Comparison of ENCODE assay signal across 1 cellular context in the genomic region with DNA sequence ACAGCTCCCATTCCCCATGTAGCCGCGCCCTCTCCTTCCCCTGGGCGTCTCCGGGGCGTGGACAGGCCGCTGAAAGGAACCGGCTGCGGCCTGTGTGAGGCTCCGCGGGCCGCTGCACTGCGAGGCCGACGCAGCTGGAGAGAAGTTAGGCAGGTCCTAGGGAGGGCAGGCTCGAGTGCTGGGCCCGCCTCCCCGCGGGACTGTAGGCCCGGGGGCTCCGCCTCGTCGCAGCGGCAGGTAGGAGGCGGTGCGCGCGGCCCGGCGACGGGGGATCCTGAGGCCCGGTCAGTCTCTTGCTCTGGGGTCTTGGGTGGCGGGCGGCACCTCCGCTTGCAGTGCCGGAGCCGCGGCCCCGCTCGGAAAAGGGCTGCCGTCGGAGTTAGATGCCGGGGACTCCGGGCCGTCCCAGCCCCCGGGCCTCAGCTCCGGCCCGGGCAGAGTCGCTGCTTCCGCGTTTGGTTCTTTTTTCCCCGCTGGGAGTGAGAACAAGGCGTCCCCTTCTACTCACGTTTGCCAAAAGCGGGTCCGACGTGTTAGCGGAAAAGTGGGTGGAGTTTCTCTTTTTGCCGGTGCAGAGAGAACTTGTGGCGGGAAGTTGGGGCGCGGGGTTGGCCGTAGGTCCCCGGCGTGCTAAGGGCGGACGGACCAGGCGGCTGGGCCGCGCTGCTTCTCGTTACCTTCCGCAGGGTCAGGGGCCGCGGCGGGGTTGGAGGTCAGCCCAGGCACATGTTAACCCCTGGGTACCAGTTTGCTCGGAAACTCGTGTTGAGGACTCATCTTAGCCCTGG.
TF ChIP-seq lines count a peak whose summit lies in the region.

Gene VRK2 (plus strand): TSS at position 222 of the 788 bp plus-strand sequence. CDS start 2,026 bp downstream, outside the sequence.

TF ChIP-seq in WTC11, 78 proteins besides CTCF, POLR2A, EP300 and RAD21 (continued from another document):
- TF ChIP-seq HMGXB4 (CRISPR knock-in tag; IDR thresholded peaks at IDR 0.05) (peak; percentile 99), ESRRA (CRISPR knock-in tag; IDR thresholded peaks at IDR 0.05; ENCODE audit: borderline replicate concordance) (peak; percentile 76; the same call in 1 of the 2 replicates), GABPB1 (CRISPR knock-in tag; IDR thresholded peaks at IDR 0.05) (peak; percentile 83), CREM (CRISPR knock-in tag; IDR thresholded peaks at IDR 0.05) (peak; percentile 30; the same call in 1 of the 2 replicates), ZBTB21 (CRISPR knock-in tag; IDR thresholded peaks at IDR 0.05; ENCODE audit: borderline replicate concordance) (peak; percentile 67; the same call in 1 of the 2 replicates), SMAD3 (CRISPR knock-in tag; IDR thresholded peaks at IDR 0.05; ENCODE audit: borderline replicate concordance) (peak; percentile 22; the same call in 1 of the 2 replicates), TEAD1 (CRISPR knock-in tag; IDR thresholded peaks at IDR 0.05) (peak; percentile 84), ZNF138 (CRISPR knock-in tag; conservative IDR thresholded peaks at IDR 0.05) (no peak; the same call in 1 of the 2 replicates), JUN (CRISPR knock-in tag; IDR thresholded peaks at IDR 0.05) (0 out of 2 replicates have a peak, but pooled peaks have one; percentile 61), ETV6 (CRISPR knock-in tag; IDR thresholded peaks at IDR 0.05) (peak; percentile 59), NR2C2 (CRISPR knock-in tag; IDR thresholded peaks at IDR 0.05) (peak; percentile 86; the same call in 1 of the 2 replicates), ZNF532 (CRISPR knock-in tag; IDR thresholded peaks at IDR 0.05; ENCODE audit: borderline replicate concordance) (peak; percentile 96; the same call in 1 of the 2 replicates), NFATC4 (CRISPR knock-in tag; IDR thresholded peaks at IDR 0.05) (no peak), TEAD4 (CRISPR knock-in tag; IDR thresholded peaks at IDR 0.05) (peak; percentile 63; the same call in 1 of the 2 replicates), CREB1 (CRISPR knock-in tag; IDR thresholded peaks at IDR 0.05) (peak; percentile 60; the same call in 1 of the 2 replicates), PREB (CRISPR knock-in tag; IDR thresholded peaks at IDR 0.05; ENCODE audit: borderline replicate concordance) (peak; percentile 17; the same call in 1 of the 2 replicates), PRRX2 (CRISPR knock-in tag; IDR thresholded peaks at IDR 0.05) (peak; percentile 42), TCF7 (CRISPR knock-in tag; IDR thresholded peaks at IDR 0.05; ENCODE audit: low read depth) (no peak), EMX1 (CRISPR knock-in tag; IDR thresholded peaks at IDR 0.05) (0 out of 2 replicates have a peak, but pooled peaks have one; percentile 53)
- TF ChIP-seq, protein P1, sequence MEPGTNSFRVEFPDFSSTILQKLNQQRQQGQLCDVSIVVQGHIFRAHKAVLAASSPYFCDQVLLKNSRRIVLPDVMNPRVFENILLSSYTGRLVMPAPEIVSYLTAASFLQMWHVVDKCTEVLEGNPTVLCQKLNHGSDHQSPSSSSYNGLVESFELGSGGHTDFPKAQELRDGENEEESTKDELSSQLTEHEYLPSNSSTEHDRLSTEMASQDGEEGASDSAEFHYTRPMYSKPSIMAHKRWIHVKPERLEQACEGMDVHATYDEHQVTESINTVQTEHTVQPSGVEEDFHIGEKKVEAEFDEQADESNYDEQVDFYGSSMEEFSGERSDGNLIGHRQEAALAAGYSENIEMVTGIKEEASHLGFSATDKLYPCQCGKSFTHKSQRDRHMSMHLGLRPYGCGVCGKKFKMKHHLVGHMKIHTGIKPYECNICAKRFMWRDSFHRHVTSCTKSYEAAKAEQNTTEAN (CRISPR knock-in tag; IDR thresholded peaks at IDR 0.05): 0 out of 2 replicates have a peak, but pooled peaks have one; percentile 60
- TF ChIP-seq, protein P2, sequence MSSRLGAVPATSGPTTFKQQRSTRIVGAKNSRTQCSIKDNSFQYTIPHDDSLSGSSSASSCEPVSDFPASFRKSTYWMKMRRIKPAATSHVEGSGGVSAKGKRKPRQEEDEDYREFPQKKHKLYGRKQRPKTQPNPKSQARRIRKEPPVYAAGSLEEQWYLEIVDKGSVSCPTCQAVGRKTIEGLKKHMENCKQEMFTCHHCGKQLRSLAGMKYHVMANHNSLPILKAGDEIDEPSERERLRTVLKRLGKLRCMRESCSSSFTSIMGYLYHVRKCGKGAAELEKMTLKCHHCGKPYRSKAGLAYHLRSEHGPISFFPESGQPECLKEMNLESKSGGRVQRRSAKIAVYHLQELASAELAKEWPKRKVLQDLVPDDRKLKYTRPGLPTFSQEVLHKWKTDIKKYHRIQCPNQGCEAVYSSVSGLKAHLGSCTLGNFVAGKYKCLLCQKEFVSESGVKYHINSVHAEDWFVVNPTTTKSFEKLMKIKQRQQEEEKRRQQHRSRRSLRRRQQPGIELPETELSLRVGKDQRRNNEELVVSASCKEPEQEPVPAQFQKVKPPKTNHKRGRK (CRISPR knock-in tag; IDR thresholded peaks at IDR 0.05; ENCODE audit: borderline replicate concordance): no peak
- TF ChIP-seq, protein P3, sequence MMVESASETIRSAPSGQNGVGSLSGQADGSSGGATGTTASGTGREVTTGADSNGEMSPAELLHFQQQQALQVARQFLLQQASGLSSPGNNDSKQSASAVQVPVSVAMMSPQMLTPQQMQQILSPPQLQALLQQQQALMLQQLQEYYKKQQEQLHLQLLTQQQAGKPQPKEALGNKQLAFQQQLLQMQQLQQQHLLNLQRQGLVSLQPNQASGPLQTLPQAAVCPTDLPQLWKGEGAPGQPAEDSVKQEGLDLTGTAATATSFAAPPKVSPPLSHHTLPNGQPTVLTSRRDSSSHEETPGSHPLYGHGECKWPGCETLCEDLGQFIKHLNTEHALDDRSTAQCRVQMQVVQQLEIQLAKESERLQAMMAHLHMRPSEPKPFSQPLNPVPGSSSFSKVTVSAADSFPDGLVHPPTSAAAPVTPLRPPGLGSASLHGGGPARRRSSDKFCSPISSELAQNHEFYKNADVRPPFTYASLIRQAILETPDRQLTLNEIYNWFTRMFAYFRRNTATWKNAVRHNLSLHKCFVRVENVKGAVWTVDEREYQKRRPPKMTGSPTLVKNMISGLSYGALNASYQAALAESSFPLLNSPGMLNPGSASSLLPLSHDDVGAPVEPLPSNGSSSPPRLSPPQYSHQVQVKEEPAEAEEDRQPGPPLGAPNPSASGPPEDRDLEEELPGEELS (CRISPR knock-in tag; IDR thresholded peaks at IDR 0.05): peak; percentile 77
- TF ChIP-seq, protein P4, sequence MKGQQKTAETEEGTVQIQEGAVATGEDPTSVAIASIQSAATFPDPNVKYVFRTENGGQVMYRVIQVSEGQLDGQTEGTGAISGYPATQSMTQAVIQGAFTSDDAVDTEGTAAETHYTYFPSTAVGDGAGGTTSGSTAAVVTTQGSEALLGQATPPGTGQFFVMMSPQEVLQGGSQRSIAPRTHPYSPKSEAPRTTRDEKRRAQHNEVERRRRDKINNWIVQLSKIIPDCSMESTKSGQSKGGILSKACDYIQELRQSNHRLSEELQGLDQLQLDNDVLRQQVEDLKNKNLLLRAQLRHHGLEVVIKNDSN (CRISPR knock-in tag; IDR thresholded peaks at IDR 0.05): peak; percentile 47
- TF ChIP-seq, protein P5, sequence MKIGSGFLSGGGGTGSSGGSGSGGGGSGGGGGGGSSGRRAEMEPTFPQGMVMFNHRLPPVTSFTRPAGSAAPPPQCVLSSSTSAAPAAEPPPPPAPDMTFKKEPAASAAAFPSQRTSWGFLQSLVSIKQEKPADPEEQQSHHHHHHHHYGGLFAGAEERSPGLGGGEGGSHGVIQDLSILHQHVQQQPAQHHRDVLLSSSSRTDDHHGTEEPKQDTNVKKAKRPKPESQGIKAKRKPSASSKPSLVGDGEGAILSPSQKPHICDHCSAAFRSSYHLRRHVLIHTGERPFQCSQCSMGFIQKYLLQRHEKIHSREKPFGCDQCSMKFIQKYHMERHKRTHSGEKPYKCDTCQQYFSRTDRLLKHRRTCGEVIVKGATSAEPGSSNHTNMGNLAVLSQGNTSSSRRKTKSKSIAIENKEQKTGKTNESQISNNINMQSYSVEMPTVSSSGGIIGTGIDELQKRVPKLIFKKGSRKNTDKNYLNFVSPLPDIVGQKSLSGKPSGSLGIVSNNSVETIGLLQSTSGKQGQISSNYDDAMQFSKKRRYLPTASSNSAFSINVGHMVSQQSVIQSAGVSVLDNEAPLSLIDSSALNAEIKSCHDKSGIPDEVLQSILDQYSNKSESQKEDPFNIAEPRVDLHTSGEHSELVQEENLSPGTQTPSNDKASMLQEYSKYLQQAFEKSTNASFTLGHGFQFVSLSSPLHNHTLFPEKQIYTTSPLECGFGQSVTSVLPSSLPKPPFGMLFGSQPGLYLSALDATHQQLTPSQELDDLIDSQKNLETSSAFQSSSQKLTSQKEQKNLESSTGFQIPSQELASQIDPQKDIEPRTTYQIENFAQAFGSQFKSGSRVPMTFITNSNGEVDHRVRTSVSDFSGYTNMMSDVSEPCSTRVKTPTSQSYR (CRISPR knock-in tag; IDR thresholded peaks at IDR 0.05): 0 out of 2 replicates have a peak, but pooled peaks have one; percentile 42
- TF ChIP-seq, protein P6, sequence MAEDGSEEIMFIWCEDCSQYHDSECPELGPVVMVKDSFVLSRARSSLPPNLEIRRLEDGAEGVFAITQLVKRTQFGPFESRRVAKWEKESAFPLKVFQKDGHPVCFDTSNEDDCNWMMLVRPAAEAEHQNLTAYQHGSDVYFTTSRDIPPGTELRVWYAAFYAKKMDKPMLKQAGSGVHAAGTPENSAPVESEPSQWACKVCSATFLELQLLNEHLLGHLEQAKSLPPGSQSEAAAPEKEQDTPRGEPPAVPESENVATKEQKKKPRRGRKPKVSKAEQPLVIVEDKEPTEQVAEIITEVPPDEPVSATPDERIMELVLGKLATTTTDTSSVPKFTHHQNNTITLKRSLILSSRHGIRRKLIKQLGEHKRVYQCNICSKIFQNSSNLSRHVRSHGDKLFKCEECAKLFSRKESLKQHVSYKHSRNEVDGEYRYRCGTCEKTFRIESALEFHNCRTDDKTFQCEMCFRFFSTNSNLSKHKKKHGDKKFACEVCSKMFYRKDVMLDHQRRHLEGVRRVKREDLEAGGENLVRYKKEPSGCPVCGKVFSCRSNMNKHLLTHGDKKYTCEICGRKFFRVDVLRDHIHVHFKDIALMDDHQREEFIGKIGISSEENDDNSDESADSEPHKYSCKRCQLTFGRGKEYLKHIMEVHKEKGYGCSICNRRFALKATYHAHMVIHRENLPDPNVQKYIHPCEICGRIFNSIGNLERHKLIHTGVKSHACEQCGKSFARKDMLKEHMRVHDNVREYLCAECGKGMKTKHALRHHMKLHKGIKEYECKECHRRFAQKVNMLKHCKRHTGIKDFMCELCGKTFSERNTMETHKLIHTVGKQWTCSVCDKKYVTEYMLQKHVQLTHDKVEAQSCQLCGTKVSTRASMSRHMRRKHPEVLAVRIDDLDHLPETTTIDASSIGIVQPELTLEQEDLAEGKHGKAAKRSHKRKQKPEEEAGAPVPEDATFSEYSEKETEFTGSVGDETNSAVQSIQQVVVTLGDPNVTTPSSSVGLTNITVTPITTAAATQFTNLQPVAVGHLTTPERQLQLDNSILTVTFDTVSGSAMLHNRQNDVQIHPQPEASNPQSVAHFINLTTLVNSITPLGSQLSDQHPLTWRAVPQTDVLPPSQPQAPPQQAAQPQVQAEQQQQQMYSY (CRISPR knock-in tag; IDR thresholded peaks at IDR 0.05): 0 out of 2 replicates have a peak, but pooled peaks have one; percentile 15
- TF ChIP-seq, protein P7, sequence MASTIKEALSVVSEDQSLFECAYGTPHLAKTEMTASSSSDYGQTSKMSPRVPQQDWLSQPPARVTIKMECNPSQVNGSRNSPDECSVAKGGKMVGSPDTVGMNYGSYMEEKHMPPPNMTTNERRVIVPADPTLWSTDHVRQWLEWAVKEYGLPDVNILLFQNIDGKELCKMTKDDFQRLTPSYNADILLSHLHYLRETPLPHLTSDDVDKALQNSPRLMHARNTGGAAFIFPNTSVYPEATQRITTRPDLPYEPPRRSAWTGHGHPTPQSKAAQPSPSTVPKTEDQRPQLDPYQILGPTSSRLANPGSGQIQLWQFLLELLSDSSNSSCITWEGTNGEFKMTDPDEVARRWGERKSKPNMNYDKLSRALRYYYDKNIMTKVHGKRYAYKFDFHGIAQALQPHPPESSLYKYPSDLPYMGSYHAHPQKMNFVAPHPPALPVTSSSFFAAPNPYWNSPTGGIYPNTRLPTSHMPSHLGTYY (CRISPR knock-in tag; IDR thresholded peaks at IDR 0.05): 0 out of 2 replicates have a peak, but pooled peaks have one; percentile 6
